In genomic region chr9:37963936-37964739, GRCh38 we compare ENCODE assay signal across 8 cellular contexts.
DNase-seq lines count a peak whose midpoint lies in the region; ATAC-seq and TF ChIP-seq lines count a peak whose summit lies in the region.

No MANE protein-coding gene starts in this region.

- no peak overlapping the region for H3K4me3 ChIP-seq in AG10803 (ENCODE audit: low read length)
- H3K4me3 ChIP-seq in astrocyte of the spinal cord (ENCODE audit: low read depth, low read length) = no peak overlapping the region
- no peak overlapping the region for H3K4me3 ChIP-seq in upper lobe of left lung
- H3K4me3 ChIP-seq in spleen = no peak overlapping the region

- whole genome bisulfite sequencing in upper lobe of left lung, 2 donors = 50 to 54% methylated on average over 12 to 15 of the region's 15 CpGs
- 73 to 89% (median 83%) methylated on average over 13 to 15 of the region's 15 CpGs for WGBS in spleen, 5 donors

- no peaks in the 10 kb centered on the region for H3K36me3 ChIP-seq in upper lobe of left lung
- H3K36me3 ChIP-seq in spleen = no peaks in the 10 kb centered on the region

- intact Hi-C loops in spleen (cut with DNase I; ENCODE audit: low total_unique reads) = no loop called here

- TF ChIP-seq CTCF in AG10803 (conservative IDR thresholded peaks at IDR 0.05; ENCODE audit: low read length) (no peak), astrocyte of the spinal cord (IDR thresholded peaks at IDR 0.05; ENCODE audit: low read depth, low read length) (no peak), upper lobe of left lung (IDR thresholded peaks at IDR 0.05) (no peak), spleen (IDR thresholded peaks at IDR 0.05 in 8 of 11, conservative IDR thresholded peaks at IDR 0.05 in 3 of 11) (no peak)

- DNase-seq in AG10803 (ENCODE audit: low read depth) (peak; percentile 88), NCI-H2029 treated with DMSO at 0.1 percent for 48 hours (lab: John Stamatoyannopoulos, UW) (peak; percentile 89), astrocyte of the spinal cord (ENCODE audit: low read depth, low spot score) (peak; percentile 99), kidney tubule cell (ENCODE audit: low spot score) (peak; percentile 81), upper lobe of left lung (peak; percentile 75 to 91), D341Med (ENCODE audit: low spot score) (no peak), spleen (no peak), HK-2 (ENCODE audit: unreplicated experiment) (no peak)

- peak in 1 of 4 donors; percentile 28 for TF ChIP-seq POLR2A in upper lobe of left lung (IDR thresholded peaks at IDR 0.05)
- TF ChIP-seq POLR2A in spleen (IDR thresholded peaks at IDR 0.05) = no peak

- peak; percentile 75 to 84 for ATAC-seq in upper lobe of left lung (ENCODE audit: low FRiP score in 2 of 2)

- H3K27ac ChIP-seq in upper lobe of left lung (peak overlapping the region; percentile 76 to 90 (median 83)), spleen (no peak overlapping the region)

- in situ Hi-C loops in astrocyte of the spinal cord (cut with HindIII; ENCODE audit: low sequenced_read_pairs) = no loop called here

- H3K4me1 ChIP-seq in upper lobe of left lung (peaks cover 21 to 56% (median 45%) of the 10 kb centered on the region in 4 donors), spleen (peaks cover 0 to 11% (median 3%) of the 10 kb centered on the region in 6 donors)

- H3K9me3 ChIP-seq in upper lobe of left lung (no peaks in the 10 kb centered on the region), spleen (no peaks in the 10 kb centered on the region)

- H3K27me3 ChIP-seq in upper lobe of left lung (no peaks in the 10 kb centered on the region), spleen (replicated peaks in 1 of 7) (no peaks in the 10 kb centered on the region)

- peak in 3 of 4 donors; percentile 16 to 94 (median 64) for TF ChIP-seq EP300 in upper lobe of left lung (IDR thresholded peaks at IDR 0.05)

Comparison
In these comparisons a context has a peak if more than half of its experiments do, and no peak if none do; other contexts are left out.
1. DNase-seq: peak in AG10803 (single experiment), NCI-H2029 treated with DMSO at 0.1 percent for 48 hours (single experiment), astrocyte of the spinal cord (single experiment), kidney tubule cell (single experiment) and upper lobe of left lung (2 of 2); none in D341Med (single experiment), spleen (single experiment) and HK-2 (single experiment).
2. H3K27ac ChIP-seq: peak in upper lobe of left lung (4 of 4); none in spleen (0 of 8).